In genomic region chr1:247347395-247348222, GRCh38 we compare ENCODE assay signal across 1 cellular context.
TF ChIP-seq lines count a peak whose summit lies in the region.

No MANE protein-coding gene starts in this region.

TF ChIP-seq in SK-N-SH, 30 proteins besides CTCF, POLR2A, EP300 and RAD21 (continued from another document):
- TF ChIP-seq REST (IDR thresholded peaks at IDR 0.05; ENCODE audit: low read depth, low read length), result no peak
- no peak for TF ChIP-seq USF2 (IDR thresholded peaks at IDR 0.05; ENCODE audit: borderline replicate concordance, low read depth, low read length)
- no peak for TF ChIP-seq NFIC (IDR thresholded peaks at IDR 0.05; ENCODE audit: borderline replicate concordance)
TF ChIP-seq in SK-N-SH: peak in this region for 0.
